ENCODE assay signal across 1 cellular context in genomic region chr13:42272776-42273175, GRCh38.
TF ChIP-seq lines count a peak whose summit lies in the region.

No MANE protein-coding gene starts in this region.

TF ChIP-seq in HepG2, 621 proteins besides CTCF, POLR2A, EP300 and RAD21 (continued from another document):
- TF ChIP-seq ZBTB10 (CRISPR knock-in tag; IDR thresholded peaks at IDR 0.05; ENCODE audit: borderline replicate concordance) = no peak
- TF ChIP-seq SP4 (CRISPR knock-in tag; IDR thresholded peaks at IDR 0.05) = no peak
- no peak for TF ChIP-seq HMG20A (CRISPR knock-in tag; IDR thresholded peaks at IDR 0.05; ENCODE audit: borderline replicate concordance)
- no peak for TF ChIP-seq HMGXB3 (CRISPR knock-in tag; IDR thresholded peaks at IDR 0.05; ENCODE audit: borderline replicate concordance)
- no peak for TF ChIP-seq ZNF18 (CRISPR knock-in tag; IDR thresholded peaks at IDR 0.05; ENCODE audit: insufficient replicate concordance)
- TF ChIP-seq NAIF1 (CRISPR knock-in tag; IDR thresholded peaks at IDR 0.05; ENCODE audit: borderline replicate concordance) = no peak
- no peak for TF ChIP-seq ZNF432 (CRISPR knock-in tag; IDR thresholded peaks at IDR 0.05; ENCODE audit: borderline replicate concordance)
- TF ChIP-seq NPAS2 (CRISPR knock-in tag; IDR thresholded peaks at IDR 0.05; ENCODE audit: borderline replicate concordance) = no peak
- TF ChIP-seq SNRNP70 (IDR thresholded peaks at IDR 0.05; ENCODE audit: low read depth, low read length) = no peak
- TF ChIP-seq, protein P1, sequence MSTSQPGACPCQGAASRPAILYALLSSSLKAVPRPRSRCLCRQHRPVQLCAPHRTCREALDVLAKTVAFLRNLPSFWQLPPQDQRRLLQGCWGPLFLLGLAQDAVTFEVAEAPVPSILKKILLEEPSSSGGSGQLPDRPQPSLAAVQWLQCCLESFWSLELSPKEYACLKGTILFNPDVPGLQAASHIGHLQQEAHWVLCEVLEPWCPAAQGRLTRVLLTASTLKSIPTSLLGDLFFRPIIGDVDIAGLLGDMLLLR (CRISPR knock-in tag; IDR thresholded peaks at IDR 0.05) = no peak
- TF ChIP-seq FOXO4 (CRISPR knock-in tag; conservative IDR thresholded peaks at IDR 0.05) = no peak
- TF ChIP-seq, protein P2, sequence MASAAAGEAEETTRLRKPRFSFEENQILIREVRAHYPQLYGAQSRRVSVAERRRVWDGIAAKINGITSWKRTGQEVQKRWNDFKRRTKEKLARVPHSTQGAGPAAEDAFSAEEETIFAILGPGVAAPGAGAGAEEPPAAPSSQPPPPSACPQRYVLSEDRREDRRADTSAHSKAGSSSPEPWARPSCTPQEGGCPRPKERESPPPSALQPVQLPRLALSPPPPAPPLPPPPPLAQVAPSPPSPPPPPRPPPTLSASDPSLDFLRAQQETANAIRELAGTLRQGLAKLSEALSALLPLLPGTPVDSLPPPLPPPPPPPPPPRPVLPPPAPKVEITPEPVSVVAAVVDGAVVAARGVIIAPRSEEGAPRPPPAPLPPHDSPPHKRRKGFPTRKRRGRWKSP (CRISPR knock-in tag; IDR thresholded peaks at IDR 0.05) = no peak
- TF ChIP-seq YEATS2 (CRISPR knock-in tag; IDR thresholded peaks at IDR 0.05; ENCODE audit: borderline replicate concordance) = no peak
- no peak for TF ChIP-seq HNRNPL (IDR thresholded peaks at IDR 0.05; ENCODE audit: low read depth, low read length)
- TF ChIP-seq ZNF34 (CRISPR knock-in tag; IDR thresholded peaks at IDR 0.05; ENCODE audit: borderline replicate concordance) = no peak
- TF ChIP-seq CCAR2 (optimal IDR thresholded peaks at IDR 0.05; ENCODE audit: low read depth, low read length) = no peak
- TF ChIP-seq ZBTB21 (CRISPR knock-in tag; IDR thresholded peaks at IDR 0.05) = no peak
